ENCODE assay signal across 14 cellular contexts in genomic region chr6:137432054-137432545, GRCh38.
DNase-seq lines count a peak whose midpoint lies in the region; ATAC-seq lines count a peak whose summit lies in the region.
"Had no signal": no experiment of that assay in that cellular context is flagged by ENCODE, and none has a peak within 500 bp of the region (broad histone marks: within the 10 kb centered on the region; RNA-seq: fewer than 3 reads in every experiment).

No MANE protein-coding gene starts in this region.

- POLR2A ChIA-PET in activated CD8-positive, alpha-beta T cell treated with anti-CD3 and anti-CD28 coated beads, Interleukin-2, amount 10 ng/mL, durations not matched to agents 7 days and 5 days (lab: Charles Lee): no interaction called here

- peak; percentile 97 for ATAC-seq in GM18867 (IDR thresholded peaks at IDR 0.05; ENCODE audit: unreplicated experiment)
- ATAC-seq in GM21786 (IDR thresholded peaks at IDR 0.05; ENCODE audit: unreplicated experiment): peak; percentile 68
- ATAC-seq in HG03469 (IDR thresholded peaks at IDR 0.05; ENCODE audit: unreplicated experiment): peak; percentile 68
- peak; percentile 63 for ATAC-seq in memory B cell (ENCODE audit: low read depth)
- ATAC-seq in activated CD8-positive, alpha-beta T cell treated with anti-CD3 and anti-CD28 coated beads, Interleukin-2, amount 10 ng/mL, durations not matched to agents 7 days and 5 days: no peak
- ATAC-seq: activated naive CD8-positive, alpha-beta T cell treated with anti-CD3 and anti-CD28 coated beads, Interleukin-2, amount 50 U/mL, for 24 hours; HCT116; naive thymus-derived CD8-positive, alpha-beta T cell had no signal

- DNase-seq in memory B cell (ENCODE audit: low spot score in 2 of 2) (no peak), COR-L47 (lab: John Stamatoyannopoulos, UW) (no peak), HCEC 1CT (no peak)
- DNase-seq in activated CD8-positive, alpha-beta T cell treated with anti-CD3 and anti-CD28 coated beads, Interleukin-2, amount 10 ng/mL, durations not matched to agents 7 days and 5 days: no peak
- DNase-seq: activated naive CD8-positive, alpha-beta T cell treated with anti-CD3 and anti-CD28 coated beads, Interleukin-2, amount 50 U/mL, for 24 hours; kidney glomerular epithelial cell; naive thymus-derived CD8-positive, alpha-beta T cell; NCI-H1930; T1000 had no signal

- no peaks in the 10 kb centered on the region for H3K27me3 Mint-ChIP-seq in memory B cell
- H3K27me3 Mint-ChIP-seq in activated CD8-positive, alpha-beta T cell treated with anti-CD3 and anti-CD28 coated beads, Interleukin-2, amount 10 ng/mL, durations not matched to agents 7 days and 5 days (ENCODE audit: low read depth): peaks cover 4% of the 10 kb centered on the region

- no peaks in the 10 kb centered on the region for H3K9me3 Mint-ChIP-seq in memory B cell
- no peaks in the 10 kb centered on the region for H3K9me3 Mint-ChIP-seq in activated CD8-positive, alpha-beta T cell treated with anti-CD3 and anti-CD28 coated beads, Interleukin-2, amount 10 ng/mL, durations not matched to agents 7 days and 5 days (ENCODE audit: insufficient read depth)
- H3K9me3 Mint-ChIP-seq: activated naive CD8-positive, alpha-beta T cell treated with anti-CD3 and anti-CD28 coated beads, Interleukin-2, amount 50 U/mL, for 24 hours; dendritic cell treated with granulocyte-macrophage colony-stimulating factor and Interleukin-4, amounts not matched to agents 40 ng/mL and 50 ng/mL, for 4 days; naive thymus-derived CD8-positive, alpha-beta T cell had no signal

- H3K27ac Mint-ChIP-seq in memory B cell: no peak overlapping the region
- no peak overlapping the region for H3K27ac Mint-ChIP-seq in activated CD8-positive, alpha-beta T cell treated with anti-CD3 and anti-CD28 coated beads, Interleukin-2, amount 10 ng/mL, durations not matched to agents 7 days and 5 days
- H3K27ac Mint-ChIP-seq: activated naive CD8-positive, alpha-beta T cell treated with anti-CD3 and anti-CD28 coated beads, Interleukin-2, amount 50 U/mL, for 24 hours; dendritic cell treated with granulocyte-macrophage colony-stimulating factor and Interleukin-4, amounts not matched to agents 40 ng/mL and 50 ng/mL, for 4 days had no signal

- H3K4me1 Mint-ChIP-seq in memory B cell: peaks cover 22% of the 10 kb centered on the region
- H3K4me1 Mint-ChIP-seq in activated CD8-positive, alpha-beta T cell treated with anti-CD3 and anti-CD28 coated beads, Interleukin-2, amount 10 ng/mL, durations not matched to agents 7 days and 5 days (ENCODE audit: low read depth): no peaks in the 10 kb centered on the region

- H3K4me3 Mint-ChIP-seq in memory B cell: peak overlapping the region; percentile 15
- no peak overlapping the region for H3K4me3 Mint-ChIP-seq in activated CD8-positive, alpha-beta T cell treated with anti-CD3 and anti-CD28 coated beads, Interleukin-2, amount 10 ng/mL, durations not matched to agents 7 days and 5 days
- H3K4me3 Mint-ChIP-seq: activated naive CD8-positive, alpha-beta T cell treated with anti-CD3 and anti-CD28 coated beads, Interleukin-2, amount 50 U/mL, for 24 hours; dendritic cell treated with granulocyte-macrophage colony-stimulating factor and Interleukin-4, amounts not matched to agents 40 ng/mL and 50 ng/mL, for 4 days; naive thymus-derived CD8-positive, alpha-beta T cell had no signal

- CTCF ChIA-PET in activated CD8-positive, alpha-beta T cell treated with anti-CD3 and anti-CD28 coated beads, Interleukin-2, amount 10 ng/mL, durations not matched to agents 7 days and 5 days (lab: Charles Lee): interaction anchor here (0.6 kb wide), 2 partner anchors 14 to 150 kb away, joined by 3 read pairs; no protein-coding TSS in a partner anchor

- H3K36me3 Mint-ChIP-seq in memory B cell: no peaks in the 10 kb centered on the region
- H3K36me3 Mint-ChIP-seq in activated CD8-positive, alpha-beta T cell treated with anti-CD3 and anti-CD28 coated beads, Interleukin-2, amount 10 ng/mL, durations not matched to agents 7 days and 5 days (ENCODE audit: low read depth): no peaks in the 10 kb centered on the region
- H3K36me3 Mint-ChIP-seq: naive thymus-derived CD8-positive, alpha-beta T cell had no signal
